26 cellular contexts compared by ENCODE assay signal in the genomic region with DNA sequence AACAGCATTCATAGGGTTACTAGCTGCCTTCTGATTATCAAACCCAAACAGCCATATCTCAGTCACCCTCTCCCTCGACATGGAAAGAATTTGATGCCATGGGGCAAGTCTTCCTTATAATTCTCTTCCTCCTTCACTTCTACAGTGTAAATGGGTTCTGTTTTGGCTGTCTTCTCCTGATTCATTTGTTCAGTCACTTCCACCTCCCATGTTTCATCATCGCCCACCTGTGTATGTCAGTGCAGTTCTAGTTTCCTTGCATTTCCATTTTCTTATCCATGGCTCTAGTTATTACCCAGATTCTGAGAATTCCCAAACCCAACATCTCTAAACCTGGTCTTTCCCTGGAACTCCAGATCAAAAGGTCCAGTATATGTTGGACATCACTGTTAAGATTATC.
"Had no signal": no experiment of that assay in that cellular context is flagged by ENCODE, and none has a peak within 500 bp of the region (broad histone marks: within the 10 kb centered on the region; RNA-seq: fewer than 3 reads in every experiment).

No MANE protein-coding gene starts in this region.

- H3K27me3 ChIP-seq: dorsolateral prefrontal cortex, esophagus muscularis mucosa, foreskin keratinocyte, hepatocyte had no signal

- H3K4me1 Mint-ChIP-seq: immature natural killer cell, naive B cell had no signal

- H3K4me2 ChIP-seq: hepatocyte had no signal

- H3K79me2 ChIP-seq: hepatocyte had no signal

- H3K4me1 ChIP-seq: esophagus muscularis mucosa, foreskin keratinocyte, lower lobe of right lung had no signal

- H2AFZ ChIP-seq: hepatocyte had no signal

- H3K4me3 Mint-ChIP-seq: immature natural killer cell; mesothelial cell of epicardium; naive B cell; naive thymus-derived CD8-positive, alpha-beta T cell had no signal

- ATAC-seq: foreskin keratinocyte; left colon; left lobe of liver; left ventricle myocardium superior; lower lobe of right lung; mucosa of descending colon; naive thymus-derived CD8-positive, alpha-beta T cell had no signal

- DNase-seq: dermis blood vessel endothelial cell; dorsolateral prefrontal cortex; effector CD4-positive, alpha-beta T cell; effector memory CD4-positive, alpha-beta T cell; foreskin keratinocyte; glutamatergic neuron; hypothalamus; immature natural killer cell; islet precursor cell; kidney; kidney glomerular epithelial cell; left colon; left ventricle myocardium superior; lower lobe of right lung; mesenchymal stem cell; mucosa of descending colon; naive B cell; naive thymus-derived CD8-positive, alpha-beta T cell had no signal

- FAIRE-seq: colon, endothelial cell of umbilical vein, frontal cortex, kidney had no signal

- H3K4me3 ChIP-seq: coronary artery, dorsolateral prefrontal cortex, esophagus muscularis mucosa, hepatocyte, lower lobe of right lung, mucosa of descending colon had no signal

- H3K9me3 ChIP-seq: esophagus muscularis mucosa, lower lobe of right lung, mucosa of descending colon had no signal

- H3K27me3 Mint-ChIP-seq: naive thymus-derived CD8-positive, alpha-beta T cell had no signal

- H3K27ac ChIP-seq: coronary artery, esophagus muscularis mucosa, foreskin keratinocyte, hepatocyte, lower lobe of right lung had no signal
